25 cellular contexts compared by ENCODE assay signal in genomic region chr5:131229623-131230022, GRCh38.
"Had no signal": no experiment of that assay in that cellular context is flagged by ENCODE, and none has a peak within 500 bp of the region (broad histone marks: within the 10 kb centered on the region; RNA-seq: fewer than 3 reads in every experiment).

No MANE protein-coding gene starts in this region.

- H3K4me1 Mint-ChIP-seq: natural killer cell had no signal

- H3K36me3 Mint-ChIP-seq: activated CD4-positive, alpha-beta memory T cell treated with anti-CD3 and anti-CD28 coated beads for 36 hours; activated naive CD8-positive, alpha-beta T cell treated with anti-CD3 and anti-CD28 coated beads for 36 hours; mesothelial cell of epicardium; natural killer cell had no signal

- FAIRE-seq: bronchial epithelial cell, endothelial cell of umbilical vein, urothelium cell line had no signal

- H3K27me3 Mint-ChIP-seq: activated CD4-positive, alpha-beta memory T cell treated with anti-CD3 and anti-CD28 coated beads for 36 hours; activated naive CD8-positive, alpha-beta T cell treated with anti-CD3 and anti-CD28 coated beads for 36 hours; effector memory CD8-positive, alpha-beta T cell had no signal

- H3K9me3 ChIP-seq: colonic mucosa, left ventricle myocardium inferior, ovary, prostate gland, right atrium auricular region, spleen, stomach, suprapubic skin, transverse colon had no signal

- DNase-seq: activated CD4-positive, alpha-beta memory T cell treated with anti-CD3 and anti-CD28 coated beads for 36 hours; activated CD4-positive, alpha-beta T cell treated with anti-CD3 and anti-CD28 coated beads for 48 hours; activated naive CD4-positive, alpha-beta T cell treated with Interleukin-2 at 50 U/mL for 16 hours; activated naive CD8-positive, alpha-beta T cell treated with anti-CD3 and anti-CD28 coated beads for 36 hours; activated T-cell treated with anti-CD3 and anti-CD28 coated beads, Interleukin-2, amount 50 U/mL, for 48 hours; colonic mucosa; dorsolateral prefrontal cortex; effector memory CD8-positive, alpha-beta T cell; foreskin melanocyte; kidney glomerular epithelial cell; left ventricle myocardium inferior; natural killer cell; ovary; spleen; stimulated activated CD4-positive, alpha-beta T cell treated with anti-CD3 and anti-CD28 coated beads, Interleukin-4, amount 100 ng/mL, for 4 hours; stomach; transverse colon had no signal

- H3K4me3 ChIP-seq: colonic mucosa, left ventricle myocardium inferior, ovary, prostate gland, right atrium auricular region, stomach, suprapubic skin, transverse colon had no signal

- H3K9me3 Mint-ChIP-seq: activated CD4-positive, alpha-beta memory T cell treated with anti-CD3 and anti-CD28 coated beads for 36 hours; activated naive CD8-positive, alpha-beta T cell treated with anti-CD3 and anti-CD28 coated beads for 36 hours; effector memory CD8-positive, alpha-beta T cell; mesothelial cell of epicardium; natural killer cell had no signal

- ATAC-seq: effector memory CD8-positive, alpha-beta T cell; esophagus mucosa; natural killer cell had no signal

- H3K27ac ChIP-seq: colonic mucosa, left ventricle myocardium inferior, ovary, prostate gland, right atrium auricular region, spleen, stomach, suprapubic skin, transverse colon had no signal

- H3K27ac Mint-ChIP-seq: activated CD4-positive, alpha-beta memory T cell treated with anti-CD3 and anti-CD28 coated beads for 36 hours; activated naive CD8-positive, alpha-beta T cell treated with anti-CD3 and anti-CD28 coated beads for 36 hours; effector memory CD8-positive, alpha-beta T cell; mesothelial cell of epicardium; natural killer cell had no signal

- H3K4me1 ChIP-seq: left ventricle myocardium inferior, prostate gland, right atrium auricular region, stomach had no signal

- H3K4me3 Mint-ChIP-seq: activated CD4-positive, alpha-beta memory T cell treated with anti-CD3 and anti-CD28 coated beads for 36 hours; activated naive CD8-positive, alpha-beta T cell treated with anti-CD3 and anti-CD28 coated beads for 36 hours; effector memory CD8-positive, alpha-beta T cell; mesothelial cell of epicardium; natural killer cell had no signal

- H3K27me3 ChIP-seq: colonic mucosa, dorsolateral prefrontal cortex, ovary, right atrium auricular region, spleen, stomach, suprapubic skin, transverse colon had no signal

- H3K36me3 ChIP-seq: colonic mucosa, left ventricle myocardium inferior, ovary, prostate gland, right atrium auricular region, spleen, stomach, suprapubic skin, transverse colon had no signal
